1 cellular context compared by ENCODE assay signal in the genomic region with DNA sequence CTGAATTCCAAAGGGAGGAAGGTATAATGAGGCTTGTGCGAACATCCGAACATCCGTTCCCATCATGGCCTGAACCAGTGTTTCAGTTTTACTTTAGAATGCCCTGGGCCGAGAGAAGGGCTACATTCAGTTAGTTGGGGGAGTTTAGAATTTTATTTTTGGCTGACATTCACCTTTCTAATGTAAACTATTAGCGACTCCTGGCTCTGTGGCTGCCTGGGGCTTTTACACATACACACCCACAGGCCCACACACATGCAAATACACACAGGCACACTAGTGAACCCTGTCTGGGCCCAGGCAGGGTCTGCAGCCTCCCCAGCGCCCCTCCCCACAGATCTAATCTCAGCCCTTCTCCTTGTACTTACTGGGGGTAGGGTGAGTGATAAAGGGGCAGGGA.
TF ChIP-seq lines count a peak whose summit lies in the region.

No MANE protein-coding gene starts in this region.

TF ChIP-seq in GM12878, 131 proteins besides CTCF, POLR2A, EP300 and RAD21:
- TF ChIP-seq YBX1 (IDR thresholded peaks at IDR 0.05) (no peak), MAX (IDR thresholded peaks at IDR 0.05; ENCODE audit: low read depth, low read length) (no peak), IRF4 (IDR thresholded peaks at IDR 0.05; ENCODE audit: low read depth, low read length) (no peak), MEF2B (IDR thresholded peaks at IDR 0.05; ENCODE audit: partially characterized antibody, poor library complexity, severe bottlenecking) (peak; percentile 50), SMARCA5 (IDR thresholded peaks at IDR 0.05) (no peak), NFIC (IDR thresholded peaks at IDR 0.05; ENCODE audit: low read depth, low read length) (no peak), RUNX3 (IDR thresholded peaks at IDR 0.05; ENCODE audit: low read length) (peak; percentile 28; the same call in 1 of the 2 replicates), MTA2 (IDR thresholded peaks at IDR 0.05; ENCODE audit: low read depth) (peak; percentile 41; the same call in 1 of the 2 replicates), MXI1 (IDR thresholded peaks at IDR 0.05; ENCODE audit: low read depth, low read length) (0 out of 2 replicates have a peak, but pooled peaks have one; percentile 23), ETV6 (conservative IDR thresholded peaks at IDR 0.05 in 1 of 2, IDR thresholded peaks at IDR 0.05 in 1 of 2; ENCODE audit: borderline replicate concordance in 1 of 2, low read depth in 1 of 2) (no peak), NR2F1 (conservative IDR thresholded peaks at IDR 0.05) (peak; percentile 66), IKZF1 (conservative IDR thresholded peaks at IDR 0.05) (peak; percentile 37; the same call in 1 of the 2 replicates), EZH2 (IDR thresholded peaks at IDR 0.05; ENCODE audit: borderline replicate concordance, control insufficient read depth, low read depth, low read length) (no peak), CHD2 (IDR thresholded peaks at IDR 0.05; ENCODE audit: borderline replicate concordance, low read depth, low read length) (no peak), IKZF2 (IDR thresholded peaks at IDR 0.05) (peak in 1 of 2 experiments; percentile 15; a peak in 1 of 4 replicates), BHLHE40 (IDR thresholded peaks at IDR 0.05; ENCODE audit: borderline replicate concordance in 1 of 2, low read depth in 2 of 2, low read length in 1 of 2) (peak in 1 of 2 experiments; percentile 12; a peak in 1 of 4 replicates), ZNF217 (IDR thresholded peaks at IDR 0.05) (no peak), RFX5 (IDR thresholded peaks at IDR 0.05; ENCODE audit: low read depth, low read length) (no peak), CREM (IDR thresholded peaks at IDR 0.05; ENCODE audit: low read depth) (no peak), PAX5 (IDR thresholded peaks at IDR 0.05; ENCODE audit: borderline replicate concordance, low read depth, low read length) (no peak), GABPA (IDR thresholded peaks at IDR 0.05; ENCODE audit: low read depth) (no peak), KAT2A (conservative IDR thresholded peaks at IDR 0.05; ENCODE audit: control insufficient read depth, low read depth, low read length) (no peak), POU2F2 (IDR thresholded peaks at IDR 0.05; ENCODE audit: borderline replicate concordance, low read depth, low read length) (peak; percentile 24; the same call in 1 of the 3 replicates)
- TF ChIP-seq, protein P1, sequence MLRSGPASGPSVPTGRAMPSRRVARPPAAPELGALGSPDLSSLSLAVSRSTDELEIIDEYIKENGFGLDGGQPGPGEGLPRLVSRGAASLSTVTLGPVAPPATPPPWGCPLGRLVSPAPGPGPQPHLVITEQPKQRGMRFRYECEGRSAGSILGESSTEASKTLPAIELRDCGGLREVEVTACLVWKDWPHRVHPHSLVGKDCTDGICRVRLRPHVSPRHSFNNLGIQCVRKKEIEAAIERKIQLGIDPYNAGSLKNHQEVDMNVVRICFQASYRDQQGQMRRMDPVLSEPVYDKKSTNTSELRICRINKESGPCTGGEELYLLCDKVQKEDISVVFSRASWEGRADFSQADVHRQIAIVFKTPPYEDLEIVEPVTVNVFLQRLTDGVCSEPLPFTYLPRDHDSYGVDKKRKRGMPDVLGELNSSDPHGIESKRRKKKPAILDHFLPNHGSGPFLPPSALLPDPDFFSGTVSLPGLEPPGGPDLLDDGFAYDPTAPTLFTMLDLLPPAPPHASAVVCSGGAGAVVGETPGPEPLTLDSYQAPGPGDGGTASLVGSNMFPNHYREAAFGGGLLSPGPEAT (IDR thresholded peaks at IDR 0.05; ENCODE audit: low read depth): 0 out of 2 replicates have a peak, but pooled peaks have one; percentile 13
- TF ChIP-seq, protein P2, sequence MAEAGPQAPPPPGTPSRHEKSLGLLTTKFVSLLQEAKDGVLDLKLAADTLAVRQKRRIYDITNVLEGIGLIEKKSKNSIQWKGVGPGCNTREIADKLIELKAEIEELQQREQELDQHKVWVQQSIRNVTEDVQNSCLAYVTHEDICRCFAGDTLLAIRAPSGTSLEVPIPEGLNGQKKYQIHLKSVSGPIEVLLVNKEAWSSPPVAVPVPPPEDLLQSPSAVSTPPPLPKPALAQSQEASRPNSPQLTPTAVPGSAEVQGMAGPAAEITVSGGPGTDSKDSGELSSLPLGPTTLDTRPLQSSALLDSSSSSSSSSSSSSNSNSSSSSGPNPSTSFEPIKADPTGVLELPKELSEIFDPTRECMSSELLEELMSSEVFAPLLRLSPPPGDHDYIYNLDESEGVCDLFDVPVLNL (IDR thresholded peaks at IDR 0.05; ENCODE audit: low read depth, low read length): no peak
